2 cellular contexts compared by ENCODE assay signal in the genomic region with DNA sequence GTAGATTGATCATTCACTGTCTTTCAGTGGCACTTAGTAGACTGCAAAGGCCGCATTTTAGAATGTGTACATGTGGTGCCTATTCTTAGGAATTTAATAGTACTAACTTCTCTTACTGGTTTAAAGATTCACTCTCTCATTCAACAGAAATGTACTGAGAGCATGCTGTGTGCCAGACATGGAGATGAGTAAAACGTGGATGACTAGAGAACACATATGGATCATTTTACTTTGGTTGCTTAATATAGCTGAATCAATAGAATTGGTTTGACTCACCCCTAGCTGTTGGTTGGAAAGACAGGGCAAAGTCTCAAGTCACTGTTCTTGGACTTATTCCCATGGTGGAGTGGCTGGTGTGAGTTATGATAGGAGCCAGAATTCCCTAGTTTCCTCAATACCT.
A peak's percentile ranks its signal among the peaks of the same experiment; 100 is the strongest.
TF ChIP-seq lines count a peak whose summit lies in the region.

No MANE protein-coding gene starts in this region.

TF ChIP-seq in IMR-90, 13 proteins besides CTCF, POLR2A, EP300 and RAD21:
- TF ChIP-seq, protein P1, sequence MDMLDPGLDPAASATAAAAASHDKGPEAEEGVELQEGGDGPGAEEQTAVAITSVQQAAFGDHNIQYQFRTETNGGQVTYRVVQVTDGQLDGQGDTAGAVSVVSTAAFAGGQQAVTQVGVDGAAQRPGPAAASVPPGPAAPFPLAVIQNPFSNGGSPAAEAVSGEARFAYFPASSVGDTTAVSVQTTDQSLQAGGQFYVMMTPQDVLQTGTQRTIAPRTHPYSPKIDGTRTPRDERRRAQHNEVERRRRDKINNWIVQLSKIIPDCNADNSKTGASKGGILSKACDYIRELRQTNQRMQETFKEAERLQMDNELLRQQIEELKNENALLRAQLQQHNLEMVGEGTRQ (IDR thresholded peaks at IDR 0.05; ENCODE audit: low read depth, low read length), result no peak
- peak; percentile 38; the same call in 1 of the 2 replicates for TF ChIP-seq CEBPB (IDR thresholded peaks at IDR 0.05; ENCODE audit: low read depth, low read length)
- TF ChIP-seq FOS (IDR thresholded peaks at IDR 0.05; ENCODE audit: low read depth, low read length), result no peak
- no peak for TF ChIP-seq BHLHE40 (IDR thresholded peaks at IDR 0.05; ENCODE audit: low read depth, low read length)
- no peak for TF ChIP-seq NFE2L2 (IDR thresholded peaks at IDR 0.05; ENCODE audit: low read depth, low read length)
- TF ChIP-seq RCOR1 (IDR thresholded peaks at IDR 0.05; ENCODE audit: insufficient replicate concordance, low read length), result no peak
- no peak for TF ChIP-seq MAFK (IDR thresholded peaks at IDR 0.05; ENCODE audit: low read depth, low read length)

TF ChIP-seq in GM23338, 12 proteins besides CTCF, POLR2A, EP300 and RAD21:
- TF ChIP-seq EZH2 (IDR thresholded peaks at IDR 0.05; ENCODE audit: low read depth, unreplicated experiment) (no peak), ETS1 (IDR thresholded peaks at IDR 0.05) (no peak), JUNB (IDR thresholded peaks at IDR 0.05; ENCODE audit: unreplicated experiment) (no peak), ZNF114 (CRISPR knock-in tag; IDR thresholded peaks at IDR 0.05) (no peak)
